Comparison of ENCODE assay signal across 11 cellular contexts in genomic region chr2:237414056-237414661, GRCh38. TPM values are rescaled to one million over a fixed set of nuclear protein-coding genes. Genes with fewer than 3 reads are reported as not detected.
DNase-seq lines count a peak whose midpoint lies in the region; ATAC-seq, FAIRE-seq and TF ChIP-seq lines count a peak whose summit lies in the region.
"Had no signal": no experiment of that assay in that cellular context is flagged by ENCODE, and none has a peak within 500 bp of the region (broad histone marks: within the 10 kb centered on the region; RNA-seq: fewer than 3 reads in every experiment).

COL6A3 (minus strand) TSS chr2:237414164; CDS start chr2:237396817, 17,347 bp downstream.

- H3K9me3 ChIP-seq in prostate gland (no peaks in the 10 kb centered on the region), SJCRH30 (replicated peaks) (no peaks in the 10 kb centered on the region)

- H3K36me3 ChIP-seq in prostate gland (no peaks in the 10 kb centered on the region), SJCRH30 (no peaks in the 10 kb centered on the region)

- ATAC-seq in activated T-helper 17 cell treated with anti-CD3 and anti-CD28 coated beads, Interleukin-2, amount 50 U/mL, for 72 hours (replicated peaks), result no peak
- ATAC-seq in Right ventricle myocardium superior (ENCODE audit: poor library complexity), result peak; percentile 62

- H3K9me3 Mint-ChIP-seq in activated T-helper 17 cell treated with anti-CD3 and anti-CD28 coated beads, Interleukin-2, amount 50 U/mL, for 72 hours, result no peaks in the 10 kb centered on the region

- H3K27ac Mint-ChIP-seq in activated T-helper 17 cell treated with anti-CD3 and anti-CD28 coated beads, Interleukin-2, amount 50 U/mL, for 72 hours, result no peak within 1 kb of the TSS

- H3K27ac ChIP-seq in prostate gland (peak within 1 kb of the TSS; percentile 73 to 81), SJCRH30 (no peak within 1 kb of the TSS)
- H3K27ac ChIP-seq: SK-N-MC had no signal

- H3K4me1 ChIP-seq in prostate gland (replicated peaks), result no peaks in the 10 kb centered on the region
- no peaks in the 10 kb centered on the region for H3K4me1 ChIP-seq in SJCRH30

- H3K27me3 ChIP-seq in prostate gland (replicated peaks; ENCODE audit: insufficient read depth) (no peaks in the 10 kb centered on the region), SJCRH30 (peaks cover 4% of the 10 kb centered on the region)

- TF ChIP-seq CTCF in AG09309 (IDR thresholded peaks at IDR 0.05; ENCODE audit: control insufficient read depth, insufficient read depth, low read depth, low read length, missing control alignments) (no peak), prostate gland (IDR thresholded peaks at IDR 0.05) (no peak)

- DNase-seq in AG09309 (ENCODE audit: low read depth), result peak; percentile 95
- DNase-seq in Right ventricle myocardium superior, result peak; percentile 76
- DNase-seq in prostate gland (ENCODE audit: low spot score), result no peak
- DNase-seq in GM12891 (ENCODE audit: insufficient read length, low spot score), result no peak
- no peak for DNase-seq in NCI-H69 (lab: John Stamatoyannopoulos, UW)
- no peak for DNase-seq in T-helper 9 cell
- no peak for DNase-seq in SJCRH30
- DNase-seq: COR-L47, NCI-H2029 treated with DMSO at 0.1 percent for 48 hours had no signal

- no peak for TF ChIP-seq POLR2A in prostate gland (IDR thresholded peaks at IDR 0.05)
- no peak for TF ChIP-seq POLR2A in GM12891 (IDR thresholded peaks at IDR 0.05; ENCODE audit: low read depth, low read length)

- FAIRE-seq in GM12891 (lab: Jason Lieb, UNC), result no peak

- intact Hi-C loops in Right ventricle myocardium superior (cut with DNase I), result loop anchor here (5.0 to 10.0 kb wide), 2 partner anchors 257 to 289 kb away; no protein-coding TSS in a partner anchor
- intact Hi-C loops in prostate gland (cut with DNase I), result loop anchor here (5.0 to 10.0 kb wide), 4 partner anchors 161 to 322 kb away; no protein-coding TSS in a partner anchor

- peak within 1 kb of the TSS; percentile 90 for H3K4me3 ChIP-seq in AG09309 (ENCODE audit: control insufficient read depth, low read depth, low read length)
- H3K4me3 ChIP-seq in prostate gland, result peak within 1 kb of the TSS; percentile 30 to 32
- no peak within 1 kb of the TSS for H3K4me3 ChIP-seq in SJCRH30
- H3K4me3 ChIP-seq: SK-N-MC had no signal

- H3K4me3 Mint-ChIP-seq in activated T-helper 17 cell treated with anti-CD3 and anti-CD28 coated beads, Interleukin-2, amount 50 U/mL, for 72 hours, result no peak within 1 kb of the TSS

- no peaks in the 10 kb centered on the region for H3K4me1 Mint-ChIP-seq in activated T-helper 17 cell treated with anti-CD3 and anti-CD28 coated beads, Interleukin-2, amount 50 U/mL, for 72 hours

- no peaks in the 10 kb centered on the region for H3K27me3 Mint-ChIP-seq in activated T-helper 17 cell treated with anti-CD3 and anti-CD28 coated beads, Interleukin-2, amount 50 U/mL, for 72 hours

- WGBS in prostate gland, result 46% methylated on average over 9 of the region's 9 CpGs

- peaks cover 37% of the 10 kb centered on the region for H3K36me3 Mint-ChIP-seq in activated T-helper 17 cell treated with anti-CD3 and anti-CD28 coated beads, Interleukin-2, amount 50 U/mL, for 72 hours (ENCODE audit: low read depth)

TF ChIP-seq in GM12891, 5 proteins besides CTCF, POLR2A, EP300 and RAD21:
- TF ChIP-seq TAF1 (IDR thresholded peaks at IDR 0.05; ENCODE audit: low read depth, low read length) (no peak), POLR2AphosphoS5 (IDR thresholded peaks at IDR 0.05; ENCODE audit: low read depth, low read length) (no peak), SPI1 (IDR thresholded peaks at IDR 0.05; ENCODE audit: low read depth, low read length) (no peak), PAX5 (IDR thresholded peaks at IDR 0.05; ENCODE audit: insufficient read depth, low read length, severe bottlenecking) (no peak), POU2F2 (IDR thresholded peaks at IDR 0.05; ENCODE audit: low read depth, low read length) (no peak)
TF ChIP-seq in GM12891: peak in this region for 0.

RNA-seq across cellular contexts. Expression of gene COL6A3, which starts in this region (rescaled TPM):
- 10 to 100 TPM; 10.6 to 30.7 TPM for total RNA-seq in activated T-helper 17 cell treated with anti-CD3 and anti-CD28 coated beads, Interleukin-2, amount 50 U/mL, for 72 hours
- total RNA-seq in Right ventricle myocardium superior, result 64.9 TPM
- 10 to 100 TPM; 26.9 to 86.9 TPM for total RNA-seq in prostate gland
- polyA plus RNA-seq in GM12891 (2012; ENCODE audit: low read depth, missing spikeins), result 0.05 TPM
- total RNA-seq in SJCRH30 (2014; rRNA removed; shearing (Covaris generic)), result 0.04 TPM in 1 of 2 replicates, not detected in the other

Comparison
In these comparisons a context has a peak if more than half of its experiments do, and no peak if none do; other contexts are left out.
1. RNA of gene COL6A3 (total RNA-seq): 26.9 to 86.9 TPM in prostate gland, 64.9 TPM in Right ventricle myocardium superior (single experiment) and 10.6 to 30.7 TPM in activated T-helper 17 cell treated with anti-CD3 and anti-CD28 coated beads, Interleukin-2, amount 50 U/mL, for 72 hours; 0.04 TPM in SJCRH30; every median in the first group is over 10 times any median in the second.
2. DNase-seq: peak in AG09309 (single experiment) and Right ventricle myocardium superior (single experiment); none in prostate gland (single experiment), GM12891 (single experiment), NCI-H69 (single experiment), T-helper 9 cell (single experiment) and SJCRH30 (0 of 2).